Comparison of ENCODE assay signal across 14 cellular contexts in genomic region chr7:106089647-106090046, GRCh38. TPM values are rescaled to one million over a fixed set of nuclear protein-coding genes. Genes with fewer than 3 reads are reported as not detected.
DNase-seq lines count a peak whose midpoint lies in the region; ATAC-seq and TF ChIP-seq lines count a peak whose summit lies in the region.
"Had no signal": no experiment of that assay in that cellular context is flagged by ENCODE, and none has a peak within 500 bp of the region (broad histone marks: within the 10 kb centered on the region; RNA-seq: fewer than 3 reads in every experiment).

No MANE protein-coding gene starts in this region.

- peaks cover 11 to 22% (median 18%) of the 10 kb centered on the region in 10 experiments for H3K4me1 ChIP-seq in BLaER1 treated with 17β-estradiol and CSF1 and Interleukin-3, amounts not matched to agents 10 nM and 100 nM
- no peaks in the 10 kb centered on the region for H3K4me1 ChIP-seq in esophagus muscularis mucosa

- TF ChIP-seq POLR2A in esophagus muscularis mucosa (IDR thresholded peaks at IDR 0.05; ENCODE audit: low read depth), result no peak

- ATAC-seq in GM19328 (IDR thresholded peaks at IDR 0.05; ENCODE audit: unreplicated experiment) (peak; percentile 80), HG02763 (IDR thresholded peaks at IDR 0.05; ENCODE audit: unreplicated experiment) (peak; percentile 87), HG03521 (IDR thresholded peaks at IDR 0.05; ENCODE audit: unreplicated experiment) (peak; percentile 93), HG02970 (IDR thresholded peaks at IDR 0.05; ENCODE audit: low FRiP score, unreplicated experiment) (no peak)
- ATAC-seq: natural killer cell treated with Interleukin-12 subunit alpha and Interleukin-12 subunit beta and Interleukin-15 and Interleukin-18, amount 100 ng/mL, for 72 hours had no signal

- no peak overlapping the region for H3K4me3 ChIP-seq in BLaER1 treated with 17β-estradiol and CSF1 and Interleukin-3, amounts not matched to agents 10 nM and 100 nM
- H3K4me3 ChIP-seq in esophagus muscularis mucosa, result no peak overlapping the region
- H3K4me3 ChIP-seq: skin epidermis had no signal

- H4K20me1 ChIP-seq in BLaER1 treated with 17β-estradiol and CSF1 and Interleukin-3, amounts not matched to agents 10 nM and 100 nM, result peaks cover 0 to 25% (median 0%) of the 10 kb centered on the region in 11 experiments; a peak in 4 of 22 replicates

- no peaks in the 10 kb centered on the region for H3K27me3 ChIP-seq in BLaER1 treated with 17β-estradiol and CSF1 and Interleukin-3, amounts not matched to agents 10 nM and 100 nM
- no peaks in the 10 kb centered on the region for H3K27me3 ChIP-seq in esophagus muscularis mucosa

- TF ChIP-seq CTCF in esophagus muscularis mucosa (IDR thresholded peaks at IDR 0.05), result no peak

- H3K36me3 ChIP-seq in BLaER1 treated with 17β-estradiol and CSF1 and Interleukin-3, amounts not matched to agents 10 nM and 100 nM, result peaks cover 33 to 68% (median 49%) of the 10 kb centered on the region in 11 experiments
- H3K36me3 ChIP-seq in esophagus muscularis mucosa, result peaks cover 20 to 67% (median 36%) of the 10 kb centered on the region in 4 donors

- peak overlapping the region in 4 of 11 experiments; percentile 11 to 43 (median 30); a peak in 3 of 22 replicates for H3K27ac ChIP-seq in BLaER1 treated with 17β-estradiol and CSF1 and Interleukin-3, amounts not matched to agents 10 nM and 100 nM
- no peak overlapping the region for H3K27ac ChIP-seq in esophagus muscularis mucosa (replicated peaks in 1 of 4)

- DNase-seq in ecto neural progenitor cell (ENCODE audit: low spot score), result no peak
- no peak for DNase-seq in superior temporal gyrus (ENCODE audit: extremely low spot score)
- no peak for DNase-seq in esophagus muscularis mucosa (ENCODE audit: extremely low spot score)
- DNase-seq: activated CD8-positive, alpha-beta memory T cell treated with anti-CD3 and anti-CD28 coated beads, Interleukin-2, amount 50 U/mL, for 48 hours; NCI-H1048; NK-92 treated with Interleukin-12 subunit alpha and Interleukin-12 subunit beta, amount 100 ng/mL, for 24 hours; stimulated activated CD8-positive, alpha-beta memory T cell treated with anti-CD3 and anti-CD28 coated beads, Interleukin-4, amount 100 ng/mL, for 48 hours had no signal

- TF ChIP-seq EP300 in esophagus muscularis mucosa (IDR thresholded peaks at IDR 0.05), result no peak

- H3K4me2 ChIP-seq in BLaER1 treated with 17β-estradiol and CSF1 and Interleukin-3, amounts not matched to agents 10 nM and 100 nM, result peak overlapping the region; percentile 32 to 66 (median 57)

- no peak overlapping the region for H3K9ac ChIP-seq in BLaER1 treated with 17β-estradiol and CSF1 and Interleukin-3, amounts not matched to agents 10 nM and 100 nM

- peaks cover 0 to 14% (median 0%) of the 10 kb centered on the region in 11 experiments; a peak in 7 of 22 replicates for H3K9me3 ChIP-seq in BLaER1 treated with 17β-estradiol and CSF1 and Interleukin-3, amounts not matched to agents 10 nM and 100 nM (replicated peaks in 1 of 11)
- no peaks in the 10 kb centered on the region for H3K9me3 ChIP-seq in esophagus muscularis mucosa

- WGBS in esophagus muscularis mucosa, result 71% methylated on average over 4 of the region's 4 CpGs

- intact Hi-C loops in esophagus muscularis mucosa (cut with DNase I), result no loop called here

RNA-seq across cellular contexts. Expression of gene SYPL1, which starts 22.5 kb away (rescaled TPM):
- 100 to 1,000 TPM in 1 of 4 donors, 10 to 100 TPM in 3; 83.6 to 135 (median 90.8) TPM for total RNA-seq in esophagus muscularis mucosa
